ENCODE assay signal across 1 cellular context in genomic region chr2:237160271-237160934, GRCh38.
TF ChIP-seq lines count a peak whose summit lies in the region.

No MANE protein-coding gene starts in this region.

TF ChIP-seq in HEK293T, 16 proteins besides CTCF, POLR2A, EP300 and RAD21 (continued from another document):
- TF ChIP-seq LEF1 (IDR thresholded peaks at IDR 0.05; ENCODE audit: borderline replicate concordance) (no peak), ARNT (IDR thresholded peaks at IDR 0.05) (no peak), FOXM1 (IDR thresholded peaks at IDR 0.05; ENCODE audit: borderline replicate concordance) (no peak), HDGF (IDR thresholded peaks at IDR 0.05; ENCODE audit: borderline replicate concordance) (no peak), BHLHE40 (IDR thresholded peaks at IDR 0.05; ENCODE audit: borderline replicate concordance) (no peak), CTBP1 (IDR thresholded peaks at IDR 0.05; ENCODE audit: borderline replicate concordance) (no peak), ELF4 (IDR thresholded peaks at IDR 0.05) (no peak)
TF ChIP-seq in HEK293T: peak in this region for 0.
